11 cellular contexts compared by ENCODE assay signal in the genomic region with DNA sequence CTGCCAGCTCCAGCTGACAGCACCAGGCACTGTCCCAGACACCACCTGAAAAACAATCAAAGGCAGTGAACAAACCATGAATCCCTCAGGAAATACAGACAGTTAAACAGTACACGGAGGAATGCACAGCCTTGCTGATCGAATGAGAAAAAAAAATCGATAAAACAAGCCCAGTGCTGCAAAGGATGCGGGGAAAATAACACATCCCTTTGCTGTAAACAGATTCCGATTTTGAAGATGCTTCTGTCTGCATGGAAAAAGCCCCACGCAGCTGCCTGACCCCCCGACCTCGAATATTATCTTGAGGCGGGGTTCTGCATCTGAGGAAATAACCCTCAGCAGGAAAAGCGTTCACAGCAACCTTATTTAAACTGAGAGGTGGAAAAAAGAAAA. TPM values are rescaled to one million over a fixed set of nuclear protein-coding genes. Genes with fewer than 3 reads are reported as not detected.
DNase-seq lines count a peak whose midpoint lies in the region; ATAC-seq and TF ChIP-seq lines count a peak whose summit lies in the region.
"Had no signal": no experiment of that assay in that cellular context is flagged by ENCODE, and none has a peak within 500 bp of the region (broad histone marks: within the 10 kb centered on the region; RNA-seq: fewer than 3 reads in every experiment).

No MANE protein-coding gene starts in this region.

- TF ChIP-seq POLR2A in body of pancreas (IDR thresholded peaks at IDR 0.05): no peak

- WGBS in body of pancreas, 2 donors: 48% methylated on average over 10 of the region's 10 CpGs

- H3K27me3 ChIP-seq in CD4-positive, alpha-beta memory T cell (ENCODE audit: insufficient read depth, low read length): no peaks in the 10 kb centered on the region
- H3K27me3 ChIP-seq in GM23338 (ENCODE audit: insufficient read depth) (no peaks in the 10 kb centered on the region), body of pancreas (no peaks in the 10 kb centered on the region), neural progenitor cell (no peaks in the 10 kb centered on the region)
- H3K27me3 ChIP-seq: MG63, transverse colon had no signal

- H3K27me3 Mint-ChIP-seq in CD4-positive, alpha-beta memory T cell: no peaks in the 10 kb centered on the region
- H3K27me3 Mint-ChIP-seq in GM23338 (ENCODE audit: insufficient read depth, low read depth, poor library complexity) (peaks cover 8% of the 10 kb centered on the region), neural progenitor cell (ENCODE audit: insufficient read depth, low read depth) (peaks cover 14% of the 10 kb centered on the region), mesothelial cell of epicardium (ENCODE audit: low read depth) (no peaks in the 10 kb centered on the region)

- no peaks in the 10 kb centered on the region for H3K9me3 Mint-ChIP-seq in CD4-positive, alpha-beta memory T cell
- no peaks in the 10 kb centered on the region for H3K9me3 Mint-ChIP-seq in GM23338
- peaks cover 4% of the 10 kb centered on the region for H3K9me3 Mint-ChIP-seq in neural progenitor cell
- peaks cover 6% of the 10 kb centered on the region for H3K9me3 Mint-ChIP-seq in mesothelial cell of epicardium
- H3K9me3 Mint-ChIP-seq: activated naive CD4-positive, alpha-beta T cell treated with anti-CD3 and anti-CD28 coated beads for 36 hours had no signal

- DNase-seq in CD4-positive, alpha-beta memory T cell: no peak
- DNase-seq in GM23338 (ENCODE audit: low spot score) (no peak), body of pancreas (no peak), neural progenitor cell (ENCODE audit: low spot score) (no peak), mesothelial cell of epicardium (ENCODE audit: low spot score in 2 of 2, unreplicated experiment in 2 of 2) (no peak), NCI-H446 treated with DMSO at 0.1 percent for 48 hours (lab: John Stamatoyannopoulos, UW) (no peak)
- DNase-seq: MG63; stimulated activated CD4-positive, alpha-beta T cell treated with anti-CD3 and anti-CD28 coated beads, Interleukin-2, amount 100 ng/mL, for 48 hours had no signal

- peaks cover 57% of the 10 kb centered on the region for H3K4me1 ChIP-seq in CD4-positive, alpha-beta memory T cell (ENCODE audit: insufficient read depth, low read length)
- H3K4me1 ChIP-seq in GM23338 (ENCODE audit: insufficient read depth) (no peaks in the 10 kb centered on the region), body of pancreas (peaks cover 46% of the 10 kb centered on the region), neural progenitor cell (peaks cover 23% of the 10 kb centered on the region)

- no peak overlapping the region for H3K27ac ChIP-seq in CD4-positive, alpha-beta memory T cell (ENCODE audit: low read depth, low read length)
- no peak overlapping the region for H3K27ac ChIP-seq in GM23338 (ENCODE audit: low read depth)
- peak overlapping the region in 3 of 4 donors; percentile 61 to 83 (median 73) for H3K27ac ChIP-seq in body of pancreas
- H3K27ac ChIP-seq in neural progenitor cell: no peak overlapping the region

- no peak overlapping the region for H3K4me3 ChIP-seq in CD4-positive, alpha-beta memory T cell (ENCODE audit: low read length in 2 of 2)
- no peak overlapping the region for H3K4me3 ChIP-seq in GM23338
- H3K4me3 ChIP-seq in body of pancreas: no peak overlapping the region
- no peak overlapping the region for H3K4me3 ChIP-seq in neural progenitor cell
- H3K4me3 ChIP-seq: MG63, transverse colon had no signal

- no peak overlapping the region for H3K4me2 ChIP-seq in GM23338
- no peak overlapping the region for H3K4me2 ChIP-seq in neural progenitor cell

- no peaks in the 10 kb centered on the region for H3K79me2 ChIP-seq in GM23338 (replicated peaks; ENCODE audit: insufficient read depth)
- no peaks in the 10 kb centered on the region for H3K79me2 ChIP-seq in neural progenitor cell (ENCODE audit: low read depth)

- no peaks in the 10 kb centered on the region for H3F3A ChIP-seq in GM23338 (replicated peaks; ENCODE audit: low read depth)
- H3F3A ChIP-seq in neural progenitor cell (ENCODE audit: low read depth): no peaks in the 10 kb centered on the region

- H3K9me2 ChIP-seq in GM23338 (ENCODE audit: insufficient read depth): no peaks in the 10 kb centered on the region

- TF ChIP-seq CTCF in GM23338 (conservative IDR thresholded peaks at IDR 0.05; ENCODE audit: low read depth in 2 of 2): no peak
- TF ChIP-seq CTCF in body of pancreas (IDR thresholded peaks at IDR 0.05): no peak
- TF ChIP-seq CTCF in neural progenitor cell (IDR thresholded peaks at IDR 0.05): no peak
- no peak for TF ChIP-seq CTCF in mesothelial cell of epicardium (IDR thresholded peaks at IDR 0.05; ENCODE audit: unreplicated experiment)

- ATAC-seq in GM23338: no peak
- no peak for ATAC-seq in body of pancreas
- no peak for ATAC-seq in activated CD4-positive, CD25-positive, alpha-beta regulatory T cell treated with anti-CD3 and anti-CD28 coated beads, Interleukin-2, amount 50 U/mL, for 24 hours

- CTCF ChIA-PET in CD4-positive, alpha-beta memory T cell (lab: Charles Lee; ENCODE audit: partially characterized antibody): interaction anchor here (0.7 to 8.4 kb wide), 15 partner anchors 9 to 89 kb away, joined by 3 to 92 read pairs (median 6); partner anchors contain the start of gene RBM38

- no peaks in the 10 kb centered on the region for H3K36me3 Mint-ChIP-seq in CD4-positive, alpha-beta memory T cell
- H3K36me3 Mint-ChIP-seq in GM23338 (ENCODE audit: low read depth) (no peaks in the 10 kb centered on the region), neural progenitor cell (no peaks in the 10 kb centered on the region), mesothelial cell of epicardium (no peaks in the 10 kb centered on the region)

- H3K9me3 ChIP-seq in CD4-positive, alpha-beta memory T cell (ENCODE audit: control insufficient read depth in 1 of 2, low read length in 2 of 2): no peaks in the 10 kb centered on the region
- H3K9me3 ChIP-seq in body of pancreas (no peaks in the 10 kb centered on the region), neural progenitor cell (ENCODE audit: low read depth) (no peaks in the 10 kb centered on the region)
- H3K9me3 ChIP-seq: MG63, transverse colon had no signal

- no peak overlapping the region for H3K9ac ChIP-seq in neural progenitor cell

- peaks cover 32 to 65% (median 58%) of the 10 kb centered on the region in 4 donors for H3K4me1 Mint-ChIP-seq in CD4-positive, alpha-beta memory T cell
- H3K4me1 Mint-ChIP-seq in GM23338: peaks cover 11% of the 10 kb centered on the region
- peaks cover 50% of the 10 kb centered on the region for H3K4me1 Mint-ChIP-seq in neural progenitor cell
- peaks cover 14% of the 10 kb centered on the region for H3K4me1 Mint-ChIP-seq in mesothelial cell of epicardium

- H3K27ac Mint-ChIP-seq in CD4-positive, alpha-beta memory T cell: peak overlapping the region; percentile 22 to 79 (median 62)
- H3K27ac Mint-ChIP-seq in GM23338 (no peak overlapping the region), neural progenitor cell (peak overlapping the region; percentile 90), mesothelial cell of epicardium (no peak overlapping the region)
- H3K27ac Mint-ChIP-seq: activated naive CD4-positive, alpha-beta T cell treated with anti-CD3 and anti-CD28 coated beads for 36 hours had no signal

- intact Hi-C loops in CD4-positive, alpha-beta memory T cell (cut with micrococcal nuclease): loop anchor here (1.0 kb wide), 1 partner anchor 53 kb away; no protein-coding TSS in a partner anchor
- intact Hi-C loops in body of pancreas (cut with DNase I): no loop called here

- POLR2A ChIA-PET in CD4-positive, alpha-beta memory T cell (lab: Charles Lee; ENCODE audit: partially characterized antibody): interaction anchor here (0.7 to 7.0 kb wide), 6 partner anchors 27 to 52 kb away, joined by 3 to 117 read pairs (median 4); partner anchors contain the start of gene RBM38

- H2AFZ ChIP-seq in GM23338 (peak overlapping the region; percentile 90), neural progenitor cell (replicated peaks) (no peak overlapping the region)

- H4K20me1 ChIP-seq in GM23338 (replicated peaks; ENCODE audit: insufficient read depth) (no peaks in the 10 kb centered on the region), neural progenitor cell (ENCODE audit: low read depth) (no peaks in the 10 kb centered on the region)

- H3K4me3 Mint-ChIP-seq in CD4-positive, alpha-beta memory T cell: peak overlapping the region in 7 of 8 donors; percentile 36 to 83 (median 61)
- H3K4me3 Mint-ChIP-seq in GM23338: no peak overlapping the region
- no peak overlapping the region for H3K4me3 Mint-ChIP-seq in neural progenitor cell
- H3K4me3 Mint-ChIP-seq in mesothelial cell of epicardium: no peak overlapping the region
- H3K4me3 Mint-ChIP-seq: activated naive CD4-positive, alpha-beta T cell treated with anti-CD3 and anti-CD28 coated beads for 36 hours had no signal

- no peaks in the 10 kb centered on the region for H3K36me3 ChIP-seq in CD4-positive, alpha-beta memory T cell (ENCODE audit: insufficient read depth, low read length)
- H3K36me3 ChIP-seq in GM23338 (ENCODE audit: insufficient read depth) (no peaks in the 10 kb centered on the region), body of pancreas (replicated peaks in 1 of 2; ENCODE audit: insufficient read depth in 1 of 2, low read depth in 2 of 2) (no peaks in the 10 kb centered on the region), neural progenitor cell (no peaks in the 10 kb centered on the region)
- H3K36me3 ChIP-seq: MG63, transverse colon had no signal

TF ChIP-seq in GM23338, 12 proteins besides CTCF, POLR2A, EP300 and RAD21:
- TF ChIP-seq NANOG (IDR thresholded peaks at IDR 0.05; ENCODE audit: borderline replicate concordance): no peak

RNA-seq across cellular contexts. Expression of gene RBM38, which starts 43.9 kb away (rescaled TPM):
- total RNA-seq in CD4-positive, alpha-beta memory T cell: 10 to 100 TPM; 76.0 to 79.6 TPM
- polyA plus RNA-seq in CD4-positive, alpha-beta memory T cell: 10 to 100 TPM; 33.1 to 97.8 TPM
- total RNA-seq in GM23338 (2014; rRNA removed; shearing (Covaris generic)): 77.6 and 80.5 TPM in 2 replicates
- polyA plus RNA-seq in GM23338 (2016; fragmentation: Nextera tagmentation; extraction: Ambion mirVana): 22.9 and 32.6 TPM in 2 replicates
- total RNA-seq in body of pancreas (10 to 100 TPM in 1 of 2 donors, 1 to 10 TPM in 1; 5.6 to 12.7 TPM), neural progenitor cell (ENCODE audit: low replicate concordance) (26.6 and 53.4 TPM in 2 replicates), mesothelial cell of epicardium (23.8 to 25.6 TPM (median 25.3 TPM) in 3 replicates)

Comparison
In these comparisons a context has a peak if more than half of its experiments do, and no peak if none do; other contexts are left out.
1. H3K27ac ChIP-seq: peak in body of pancreas (3 of 4); none in CD4-positive, alpha-beta memory T cell (single experiment), GM23338 (single experiment) and neural progenitor cell (single experiment).
2. H3K27ac Mint-ChIP-seq: peak in CD4-positive, alpha-beta memory T cell (7 of 7) and neural progenitor cell (single experiment); none in GM23338 (single experiment) and mesothelial cell of epicardium (single experiment).
3. H3K4me3 Mint-ChIP-seq: peak in CD4-positive, alpha-beta memory T cell (7 of 8); none in GM23338 (single experiment), neural progenitor cell (single experiment) and mesothelial cell of epicardium (single experiment).